ENCODE assay signal across 8 cellular contexts in the genomic region with DNA sequence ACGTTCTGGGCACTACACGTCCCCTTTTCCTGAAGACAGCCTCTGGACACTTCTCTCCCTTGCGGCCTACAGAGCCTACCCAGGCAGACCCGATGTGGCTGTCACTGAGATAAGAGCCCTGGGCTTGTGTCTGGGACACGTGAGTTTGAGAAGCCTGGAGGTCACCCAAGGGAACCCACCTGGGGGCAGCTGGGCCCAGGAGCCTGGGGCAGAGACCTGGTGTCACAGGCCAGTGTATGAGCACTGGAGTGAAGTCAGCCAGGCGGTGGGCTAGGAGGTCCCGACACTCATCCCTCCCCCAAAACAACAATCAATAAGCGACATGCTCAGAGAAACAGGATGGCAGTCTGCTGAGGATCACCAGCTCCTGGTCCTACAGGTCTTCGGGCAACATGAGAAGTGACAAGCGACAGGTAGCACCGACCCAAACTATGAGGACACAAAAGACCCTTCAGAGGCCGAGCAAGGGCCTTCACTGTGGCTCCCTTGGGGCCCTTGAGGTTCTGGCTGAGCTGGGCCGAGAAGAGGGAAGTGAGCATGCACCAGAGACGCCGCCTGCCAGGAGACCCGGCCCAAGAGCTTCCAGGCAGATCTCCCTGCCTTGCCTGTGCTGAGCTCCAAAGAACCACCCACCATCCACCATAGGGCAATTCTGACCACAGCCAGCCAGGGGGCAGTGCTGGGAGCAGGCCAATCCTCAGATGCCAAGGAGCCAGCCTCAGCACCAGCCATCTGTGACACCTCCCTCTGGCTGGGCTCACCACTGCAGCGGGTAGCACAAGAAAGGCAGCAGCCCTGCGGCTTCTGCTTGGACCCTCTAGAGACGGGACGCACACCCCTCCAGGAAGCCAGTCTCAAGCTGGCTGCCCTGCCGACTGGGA. TPM values are rescaled to one million over a fixed set of nuclear protein-coding genes. Genes with fewer than 3 reads are reported as not detected.
A peak's percentile ranks its signal among the peaks of the same experiment; 100 is the strongest.
DNase-seq lines count a peak whose midpoint lies in the region; ATAC-seq and TF ChIP-seq lines count a peak whose summit lies in the region.

No MANE protein-coding gene starts in this region.

- no peak overlapping the region for H3K27ac Mint-ChIP-seq in endothelial cell (ENCODE audit: unreplicated experiment)
- H3K27ac Mint-ChIP-seq in stimulated activated effector memory CD8-positive, alpha-beta T cell treated with anti-CD3 and anti-CD28 coated beads, Interleukin-12 subunit alpha, Interleukin-12 subunit beta, amount 100 ng/mL, for 72 hours = no peak overlapping the region

- ATAC-seq in stimulated activated effector memory CD8-positive, alpha-beta T cell treated with anti-CD3 and anti-CD28 coated beads, Interleukin-12 subunit alpha, Interleukin-12 subunit beta, amount 100 ng/mL, for 72 hours = peak; percentile 65
- no peak for ATAC-seq in GM18520 (IDR thresholded peaks at IDR 0.05; ENCODE audit: unreplicated experiment)

- no peaks in the 10 kb centered on the region for H3K27me3 Mint-ChIP-seq in endothelial cell (ENCODE audit: unreplicated experiment)

- no peaks in the 10 kb centered on the region for H3K9me3 Mint-ChIP-seq in endothelial cell (ENCODE audit: unreplicated experiment)
- H3K9me3 Mint-ChIP-seq in stimulated activated effector memory CD8-positive, alpha-beta T cell treated with anti-CD3 and anti-CD28 coated beads, Interleukin-12 subunit alpha, Interleukin-12 subunit beta, amount 100 ng/mL, for 72 hours = peaks cover 4% of the 10 kb centered on the region

- H3K36me3 Mint-ChIP-seq in endothelial cell (ENCODE audit: low read depth, unreplicated experiment) = peaks cover 2% of the 10 kb centered on the region
- peaks cover 5% of the 10 kb centered on the region for H3K36me3 Mint-ChIP-seq in stimulated activated effector memory CD8-positive, alpha-beta T cell treated with anti-CD3 and anti-CD28 coated beads, Interleukin-12 subunit alpha, Interleukin-12 subunit beta, amount 100 ng/mL, for 72 hours

- no peaks in the 10 kb centered on the region for H3K4me1 Mint-ChIP-seq in endothelial cell (ENCODE audit: unreplicated experiment)
- no peaks in the 10 kb centered on the region for H3K4me1 Mint-ChIP-seq in stimulated activated effector memory CD8-positive, alpha-beta T cell treated with anti-CD3 and anti-CD28 coated beads, Interleukin-12 subunit alpha, Interleukin-12 subunit beta, amount 100 ng/mL, for 72 hours

- peak; percentile 15 for TF ChIP-seq CTCF in AG09319 (IDR thresholded peaks at IDR 0.05; ENCODE audit: low read depth, low read length)
- TF ChIP-seq CTCF in GM10266 (IDR thresholded peaks at IDR 0.05; ENCODE audit: control insufficient read depth, insufficient read depth, low read depth, missing control alignments) = peak; percentile 35
- TF ChIP-seq CTCF in endothelial cell (IDR thresholded peaks at IDR 0.05; ENCODE audit: unreplicated experiment) = no peak

- DNase-seq in AG09319 (ENCODE audit: extremely low read depth, low read depth) = no peak
- no peak for DNase-seq in GM10266 (ENCODE audit: extremely low spot score)
- peak; percentile 12 for DNase-seq in NOMO-1 treated with dmso at 0.1 percent for 144 hours (lab: John Stamatoyannopoulos, UW; ENCODE audit: unreplicated experiment)
- peak; percentile 55 for DNase-seq in endothelial cell (ENCODE audit: low spot score)
- DNase-seq in stimulated activated effector memory CD8-positive, alpha-beta T cell treated with anti-CD3 and anti-CD28 coated beads, Interleukin-12 subunit alpha, Interleukin-12 subunit beta, amount 100 ng/mL, for 72 hours (ENCODE audit: low spot score in 2 of 2) = no peak
- DNase-seq in NCI-H2107 (lab: John Stamatoyannopoulos, UW) = no peak
- no peak for DNase-seq in NCI-H1417 treated with DMSO at 0.1 percent for 48 hours (lab: John Stamatoyannopoulos, UW)

- H3K4me3 Mint-ChIP-seq in endothelial cell (ENCODE audit: unreplicated experiment) = no peak overlapping the region
- H3K4me3 Mint-ChIP-seq in stimulated activated effector memory CD8-positive, alpha-beta T cell treated with anti-CD3 and anti-CD28 coated beads, Interleukin-12 subunit alpha, Interleukin-12 subunit beta, amount 100 ng/mL, for 72 hours = no peak overlapping the region

RNA-seq across cellular contexts. Expression of gene DUSP9, which starts 11.0 kb away (rescaled TPM):
- total RNA-seq in endothelial cell (ENCODE audit: unreplicated experiment) = not detected

RNA-seq across cellular contexts. Expression of gene CCNQ, which starts 37.1 kb away (rescaled TPM):
- total RNA-seq in endothelial cell (ENCODE audit: unreplicated experiment) = 15.3 TPM

RNA-seq across cellular contexts. Expression of gene PNCK, which starts 37.6 kb away (rescaled TPM):
- 0.41 TPM for total RNA-seq in endothelial cell (ENCODE audit: unreplicated experiment)

RNA-seq across cellular contexts. Expression of gene SLC6A8, which starts 51.7 kb away (rescaled TPM):
- 7.9 TPM for total RNA-seq in endothelial cell (ENCODE audit: unreplicated experiment)

Comparison
In these comparisons a context has a peak if more than half of its experiments do, and no peak if none do; other contexts are left out.
1. DNase-seq: peak in NOMO-1 treated with dmso at 0.1 percent for 144 hours (single experiment) and endothelial cell (single experiment); none in AG09319 (single experiment), GM10266 (single experiment), stimulated activated effector memory CD8-positive, alpha-beta T cell treated with anti-CD3 and anti-CD28 coated beads, Interleukin-12 subunit alpha, Interleukin-12 subunit beta, amount 100 ng/mL, for 72 hours (0 of 2), NCI-H2107 (single experiment) and NCI-H1417 treated with DMSO at 0.1 percent for 48 hours (single experiment).